ENCODE assay signal across 2 cellular contexts in the genomic region with DNA sequence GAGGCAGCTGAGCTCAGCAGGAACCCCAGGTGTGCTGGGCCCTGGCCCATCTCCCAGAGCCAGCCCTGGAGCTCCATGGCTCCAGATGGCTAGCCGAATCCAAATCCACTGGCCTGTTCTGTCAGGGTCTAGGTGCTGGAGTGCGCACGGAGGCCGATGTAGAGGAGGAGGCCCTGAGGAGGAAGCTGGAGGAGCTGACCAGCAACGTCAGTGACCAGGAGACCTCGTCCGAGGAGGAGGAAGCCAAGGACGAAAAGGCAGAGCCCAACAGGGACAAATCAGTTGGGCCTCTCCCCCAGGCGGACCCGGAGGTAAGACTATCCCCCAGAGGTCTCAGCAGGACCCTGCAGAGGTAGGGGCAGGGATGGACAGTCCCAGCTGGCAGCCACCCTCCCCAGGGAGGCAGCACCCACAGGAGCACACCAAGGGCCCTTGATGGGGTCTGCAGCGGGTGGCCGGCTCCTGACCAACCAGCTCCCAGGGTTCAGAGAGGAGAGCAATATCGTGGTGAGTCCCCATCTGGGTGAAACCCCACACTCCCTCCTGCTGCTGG.
TF ChIP-seq lines count a peak whose summit lies in the region.

No MANE protein-coding gene starts in this region.

TF ChIP-seq in liver, 16 proteins besides CTCF, POLR2A, EP300 and RAD21:
- no peak for TF ChIP-seq JUND (IDR thresholded peaks at IDR 0.05)
- TF ChIP-seq, protein P1, sequence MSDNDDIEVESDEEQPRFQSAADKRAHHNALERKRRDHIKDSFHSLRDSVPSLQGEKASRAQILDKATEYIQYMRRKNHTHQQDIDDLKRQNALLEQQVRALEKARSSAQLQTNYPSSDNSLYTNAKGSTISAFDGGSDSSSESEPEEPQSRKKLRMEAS (IDR thresholded peaks at IDR 0.05): no peak
- no peak for TF ChIP-seq SP1 (IDR thresholded peaks at IDR 0.05)
- TF ChIP-seq, protein P2, sequence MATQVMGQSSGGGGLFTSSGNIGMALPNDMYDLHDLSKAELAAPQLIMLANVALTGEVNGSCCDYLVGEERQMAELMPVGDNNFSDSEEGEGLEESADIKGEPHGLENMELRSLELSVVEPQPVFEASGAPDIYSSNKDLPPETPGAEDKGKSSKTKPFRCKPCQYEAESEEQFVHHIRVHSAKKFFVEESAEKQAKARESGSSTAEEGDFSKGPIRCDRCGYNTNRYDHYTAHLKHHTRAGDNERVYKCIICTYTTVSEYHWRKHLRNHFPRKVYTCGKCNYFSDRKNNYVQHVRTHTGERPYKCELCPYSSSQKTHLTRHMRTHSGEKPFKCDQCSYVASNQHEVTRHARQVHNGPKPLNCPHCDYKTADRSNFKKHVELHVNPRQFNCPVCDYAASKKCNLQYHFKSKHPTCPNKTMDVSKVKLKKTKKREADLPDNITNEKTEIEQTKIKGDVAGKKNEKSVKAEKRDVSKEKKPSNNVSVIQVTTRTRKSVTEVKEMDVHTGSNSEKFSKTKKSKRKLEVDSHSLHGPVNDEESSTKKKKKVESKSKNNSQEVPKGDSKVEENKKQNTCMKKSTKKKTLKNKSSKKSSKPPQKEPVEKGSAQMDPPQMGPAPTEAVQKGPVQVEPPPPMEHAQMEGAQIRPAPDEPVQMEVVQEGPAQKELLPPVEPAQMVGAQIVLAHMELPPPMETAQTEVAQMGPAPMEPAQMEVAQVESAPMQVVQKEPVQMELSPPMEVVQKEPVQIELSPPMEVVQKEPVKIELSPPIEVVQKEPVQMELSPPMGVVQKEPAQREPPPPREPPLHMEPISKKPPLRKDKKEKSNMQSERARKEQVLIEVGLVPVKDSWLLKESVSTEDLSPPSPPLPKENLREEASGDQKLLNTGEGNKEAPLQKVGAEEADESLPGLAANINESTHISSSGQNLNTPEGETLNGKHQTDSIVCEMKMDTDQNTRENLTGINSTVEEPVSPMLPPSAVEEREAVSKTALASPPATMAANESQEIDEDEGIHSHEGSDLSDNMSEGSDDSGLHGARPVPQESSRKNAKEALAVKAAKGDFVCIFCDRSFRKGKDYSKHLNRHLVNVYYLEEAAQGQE (IDR thresholded peaks at IDR 0.05): no peak
- no peak for TF ChIP-seq RXRA (IDR thresholded peaks at IDR 0.05)
- TF ChIP-seq FOXA2 (IDR thresholded peaks at IDR 0.05): no peak
- TF ChIP-seq YY1 (IDR thresholded peaks at IDR 0.05): no peak
- TF ChIP-seq, protein P3, sequence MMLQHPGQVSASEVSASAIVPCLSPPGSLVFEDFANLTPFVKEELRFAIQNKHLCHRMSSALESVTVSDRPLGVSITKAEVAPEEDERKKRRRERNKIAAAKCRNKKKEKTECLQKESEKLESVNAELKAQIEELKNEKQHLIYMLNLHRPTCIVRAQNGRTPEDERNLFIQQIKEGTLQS (IDR thresholded peaks at IDR 0.05): no peak
- TF ChIP-seq EGR1 (IDR thresholded peaks at IDR 0.05; ENCODE audit: low read depth in 2 of 2): no peak
- no peak for TF ChIP-seq HNF4A (conservative IDR thresholded peaks at IDR 0.05)
- TF ChIP-seq GABPA (IDR thresholded peaks at IDR 0.05 in 1 of 2, conservative IDR thresholded peaks at IDR 0.05 in 1 of 2): no peak
- TF ChIP-seq, protein P4, sequence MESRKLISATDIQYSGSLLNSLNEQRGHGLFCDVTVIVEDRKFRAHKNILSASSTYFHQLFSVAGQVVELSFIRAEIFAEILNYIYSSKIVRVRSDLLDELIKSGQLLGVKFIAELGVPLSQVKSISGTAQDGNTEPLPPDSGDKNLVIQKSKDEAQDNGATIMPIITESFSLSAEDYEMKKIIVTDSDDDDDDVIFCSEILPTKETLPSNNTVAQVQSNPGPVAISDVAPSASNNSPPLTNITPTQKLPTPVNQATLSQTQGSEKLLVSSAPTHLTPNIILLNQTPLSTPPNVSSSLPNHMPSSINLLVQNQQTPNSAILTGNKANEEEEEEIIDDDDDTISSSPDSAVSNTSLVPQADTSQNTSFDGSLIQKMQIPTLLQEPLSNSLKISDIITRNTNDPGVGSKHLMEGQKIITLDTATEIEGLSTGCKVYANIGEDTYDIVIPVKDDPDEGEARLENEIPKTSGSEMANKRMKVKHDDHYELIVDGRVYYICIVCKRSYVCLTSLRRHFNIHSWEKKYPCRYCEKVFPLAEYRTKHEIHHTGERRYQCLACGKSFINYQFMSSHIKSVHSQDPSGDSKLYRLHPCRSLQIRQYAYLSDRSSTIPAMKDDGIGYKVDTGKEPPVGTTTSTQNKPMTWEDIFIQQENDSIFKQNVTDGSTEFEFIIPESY (IDR thresholded peaks at IDR 0.05): no peak
- no peak for TF ChIP-seq FOXA1 (IDR thresholded peaks at IDR 0.05)
- no peak for TF ChIP-seq HNF4G (IDR thresholded peaks at IDR 0.05)
- TF ChIP-seq TAF1 (conservative IDR thresholded peaks at IDR 0.05): no peak
- no peak for TF ChIP-seq NR2F2 (IDR thresholded peaks at IDR 0.05)

TF ChIP-seq in HepG2, 621 proteins besides CTCF, POLR2A, EP300 and RAD21:
- TF ChIP-seq ZNF430 (CRISPR knock-in tag; IDR thresholded peaks at IDR 0.05) (no peak), ZNF703 (CRISPR knock-in tag; IDR thresholded peaks at IDR 0.05; ENCODE audit: borderline replicate concordance) (no peak), NPAS2 (CRISPR knock-in tag; IDR thresholded peaks at IDR 0.05; ENCODE audit: borderline replicate concordance) (no peak)
